Comparison of ENCODE assay signal across 8 cellular contexts in the genomic region with DNA sequence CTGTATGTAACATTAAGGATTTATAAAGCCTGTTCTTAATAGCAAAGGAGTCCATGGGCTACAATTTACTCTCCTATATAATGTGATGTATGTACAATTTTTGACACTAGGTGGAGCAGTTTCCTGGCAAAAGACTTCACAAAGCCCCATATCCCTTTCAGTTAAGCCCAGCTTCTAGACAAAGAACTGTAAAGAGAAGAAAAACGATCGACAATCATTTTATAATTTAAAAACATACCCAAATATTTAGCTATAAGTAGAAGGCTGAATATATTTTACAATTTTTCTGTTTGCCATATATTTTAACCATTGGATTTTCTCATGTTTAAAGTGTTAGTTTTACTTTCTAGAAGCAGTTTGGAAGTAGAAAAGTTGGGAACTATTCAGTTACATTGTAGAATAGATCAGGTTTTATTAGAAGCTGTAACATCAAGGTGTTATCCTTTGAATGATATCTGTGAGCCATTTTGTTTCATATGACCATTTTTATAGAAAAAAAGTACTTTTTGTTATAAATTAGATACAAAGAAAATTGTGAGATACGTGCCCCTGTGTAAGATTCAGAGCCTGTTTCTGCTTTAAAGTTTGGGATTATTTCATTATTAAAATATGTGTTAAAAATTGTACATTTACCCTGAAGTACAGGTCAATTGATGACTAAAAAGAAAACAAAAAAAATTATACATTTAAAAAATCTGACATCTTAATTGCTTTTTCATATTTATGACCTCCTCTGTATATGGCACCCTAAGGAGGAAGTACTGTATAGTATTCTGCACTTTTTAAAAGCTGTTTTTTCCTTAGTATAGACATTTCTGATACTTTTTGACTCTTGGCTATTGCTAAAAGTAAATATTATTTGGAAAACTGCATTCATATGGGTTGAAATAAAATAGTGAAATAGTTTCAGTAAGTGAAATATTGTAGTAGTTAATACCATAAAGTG. TPM values are rescaled to one million over a fixed set of nuclear protein-coding genes. Genes with fewer than 3 reads are reported as not detected.
A peak's percentile ranks its signal among the peaks of the same experiment; 100 is the strongest.
DNase-seq lines count a peak whose midpoint lies in the region; ATAC-seq, FAIRE-seq and TF ChIP-seq lines count a peak whose summit lies in the region.

No MANE protein-coding gene starts in this region.

- TF ChIP-seq RAD21 in A549 (conservative IDR thresholded peaks at IDR 0.05 in 1 of 2, IDR thresholded peaks at IDR 0.05 in 1 of 2): peak; percentile 97 to 98

- H3K9me3 ChIP-seq in A549 (peaks cover 2% of the 10 kb centered on the region), HUES48 (ENCODE audit: control insufficient read depth, insufficient read depth, low read length) (no peaks in the 10 kb centered on the region), adipocyte (ENCODE audit: control insufficient read depth, low read length) (no peaks in the 10 kb centered on the region), psoas muscle (no peaks in the 10 kb centered on the region)

- peak; percentile 49 to 65 for ATAC-seq in A549
- ATAC-seq in left cardiac atrium: peak; percentile 87 to 92
- ATAC-seq in psoas muscle: peak; percentile 77 to 93 (median 91)
- no peak for ATAC-seq in HG02763 (IDR thresholded peaks at IDR 0.05; ENCODE audit: unreplicated experiment)

- no peak for TF ChIP-seq EP300 in A549 (IDR thresholded peaks at IDR 0.05)

- peak; percentile 67 for FAIRE-seq in A549 (lab: Jason Lieb, UNC)

- intact Hi-C loops in left cardiac atrium (cut with DNase I): loop anchor here in 1 of 2 donors (5.0 kb wide), 1 partner anchor 84 kb away; no protein-coding TSS in a partner anchor
- intact Hi-C loops in psoas muscle (cut with DNase I): loop anchor here (2.0 kb wide), 1 partner anchor 105 kb away; no protein-coding TSS in a partner anchor

- POLR2A ChIA-PET in A549 (lab: Yijun Ruan, JAX): interaction anchor here (0.6 to 9.7 kb wide), 16 partner anchors 9 to 211 kb away, joined by 3 to 531 read pairs (median 6); a partner anchor contains a TSS
- POLR2A ChIA-PET in GM10248 (lab: Yijun Ruan, JAX): interaction anchor here (1.1 to 1.3 kb wide), 3 partner anchors 52 to 95 kb away, joined by 3 to 5 read pairs (median 3); no protein-coding TSS in a partner anchor

- TF ChIP-seq CTCF in A549 (IDR thresholded peaks at IDR 0.05) (peak; percentile 98), GM10248 (IDR thresholded peaks at IDR 0.05; ENCODE audit: control extremely low read depth, extremely low read depth, low read depth, missing control alignments) (peak; percentile 55), psoas muscle (IDR thresholded peaks at IDR 0.05) (peak; percentile 79)

- TF ChIP-seq POLR2A in A549 (IDR thresholded peaks at IDR 0.05; ENCODE audit: low read length): no peak

- peaks cover 92% of the 10 kb centered on the region for H3K4me1 ChIP-seq in A549
- H3K4me1 ChIP-seq in HUES48 (ENCODE audit: control insufficient read depth, insufficient read depth, low read length): peaks cover 24% of the 10 kb centered on the region
- H3K4me1 ChIP-seq in adipocyte (ENCODE audit: control insufficient read depth, insufficient read depth, low read length): peaks cover 47% of the 10 kb centered on the region
- H3K4me1 ChIP-seq in psoas muscle: peaks cover 14% of the 10 kb centered on the region

- H3K36me3 ChIP-seq in HUES48 (ENCODE audit: control insufficient read depth, insufficient read depth, low read length) (peaks cover 4% of the 10 kb centered on the region; the same call in 1 of the 2 replicates), adipocyte (ENCODE audit: control insufficient read depth, insufficient read depth, low read length, severe bottlenecking) (peaks cover 10% of the 10 kb centered on the region), psoas muscle (ENCODE audit: insufficient read depth in 1 of 2, low read depth in 1 of 2) (peaks cover 0 to 19% of the 10 kb centered on the region in 2 donors)

- CTCF ChIA-PET in A549 (lab: Yijun Ruan, JAX) (interaction anchor here (0.6 to 11.9 kb wide), 39 partner anchors 8 to 438 kb away, joined by 3 to 244 read pairs (median 4); a partner anchor contains a TSS), GM10248 (lab: Yijun Ruan, JAX) (interaction anchor here (0.7 to 6.5 kb wide), 29 partner anchors 9 to 283 kb away, joined by 3 to 93 read pairs (median 6); a partner anchor contains a TSS)

- H3K27ac ChIP-seq in A549 (peak overlapping the region; percentile 95), HUES48 (ENCODE audit: low read depth, low read length) (peak overlapping the region; percentile 90), psoas muscle (peak overlapping the region; percentile 51)

- peak overlapping the region; percentile 62 for H3K4me2 ChIP-seq in A549

- H3K4me3 ChIP-seq in A549 (no peak overlapping the region), HUES48 (ENCODE audit: low read depth, low read length) (no peak overlapping the region), adipocyte (ENCODE audit: low read length) (peak overlapping the region; percentile 65), psoas muscle (peak overlapping the region; percentile 52)

- 10% methylated on average over 3 of the region's 3 CpGs for WGBS in A549 (ENCODE audit: missing lambda C conversion rate)
- WGBS in psoas muscle, 3 donors: 31 to 34% (median 33%) methylated on average over 3 of the region's 3 CpGs

- DNase-seq in A549 (ENCODE audit: low read depth in 1 of 2, low spot score in 1 of 2) (peak; percentile 81 to 94), GM10248 (ENCODE audit: extremely low spot score) (peak; percentile 72), NCI-H82 (lab: John Stamatoyannopoulos, UW) (peak; percentile 89), adipocyte (ENCODE audit: low read depth) (peak; percentile 96), left cardiac atrium (no peak), psoas muscle (no peak)

- H3K9ac ChIP-seq in HUES48 (ENCODE audit: low read depth, low read length): peak overlapping the region; percentile 2; the same call in 1 of the 2 replicates
- H3K9ac ChIP-seq in adipocyte (ENCODE audit: low read length): peak overlapping the region; percentile 91

- no peaks in the 10 kb centered on the region for H3K27me3 ChIP-seq in HUES48 (ENCODE audit: control insufficient read depth, insufficient read depth, low read length)
- H3K27me3 ChIP-seq in adipocyte (replicated peaks; ENCODE audit: control insufficient read depth, insufficient read depth, low read length): no peaks in the 10 kb centered on the region
- H3K27me3 ChIP-seq in psoas muscle (ENCODE audit: insufficient read depth in 3 of 3, low read length in 2 of 3): no peaks in the 10 kb centered on the region

TF ChIP-seq in A549, 52 proteins besides CTCF, POLR2A, EP300 and RAD21 (continues in another document):
- TF ChIP-seq HOXA7 (CRISPR knock-in tag; IDR thresholded peaks at IDR 0.05) (no peak), ZSCAN20 (CRISPR knock-in tag; IDR thresholded peaks at IDR 0.05) (no peak; the same call in 1 of the 2 replicates), HEYL (CRISPR knock-in tag; IDR thresholded peaks at IDR 0.05) (no peak; the same call in 1 of the 2 replicates), JUNB (IDR thresholded peaks at IDR 0.05) (no peak), MYC (IDR thresholded peaks at IDR 0.05; ENCODE audit: borderline replicate concordance, low read length) (no peak), CBX2 (IDR thresholded peaks at IDR 0.05; ENCODE audit: borderline replicate concordance, low read depth) (no peak), SMC3 (IDR thresholded peaks at IDR 0.05) (peak; percentile 93), BHLHE40 (IDR thresholded peaks at IDR 0.05; ENCODE audit: low read depth, low read length) (no peak), RARB (CRISPR knock-in tag; IDR thresholded peaks at IDR 0.05) (peak; percentile 67)
- TF ChIP-seq, protein P1, sequence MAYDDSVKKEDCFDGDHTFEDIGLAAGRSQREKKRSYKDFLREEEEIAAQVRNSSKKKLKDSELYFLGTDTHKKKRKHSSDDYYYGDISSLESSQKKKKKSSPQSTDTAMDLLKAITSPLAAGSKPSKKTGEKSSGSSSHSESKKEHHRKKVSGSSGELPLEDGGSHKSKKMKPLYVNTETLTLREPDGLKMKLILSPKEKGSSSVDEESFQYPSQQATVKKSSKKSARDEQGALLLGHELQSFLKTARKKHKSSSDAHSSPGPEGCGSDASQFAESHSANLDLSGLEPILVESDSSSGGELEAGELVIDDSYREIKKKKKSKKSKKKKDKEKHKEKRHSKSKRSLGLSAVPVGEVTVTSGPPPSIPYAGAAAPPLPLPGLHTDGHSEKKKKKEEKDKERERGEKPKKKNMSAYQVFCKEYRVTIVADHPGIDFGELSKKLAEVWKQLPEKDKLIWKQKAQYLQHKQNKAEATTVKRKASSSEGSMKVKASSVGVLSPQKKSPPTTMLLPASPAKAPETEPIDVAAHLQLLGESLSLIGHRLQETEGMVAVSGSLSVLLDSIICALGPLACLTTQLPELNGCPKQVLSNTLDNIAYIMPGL (CRISPR knock-in tag; IDR thresholded peaks at IDR 0.05; ENCODE audit: borderline replicate concordance): peak; percentile 73; the same call in 1 of the 2 replicates
- TF ChIP-seq, protein P2, sequence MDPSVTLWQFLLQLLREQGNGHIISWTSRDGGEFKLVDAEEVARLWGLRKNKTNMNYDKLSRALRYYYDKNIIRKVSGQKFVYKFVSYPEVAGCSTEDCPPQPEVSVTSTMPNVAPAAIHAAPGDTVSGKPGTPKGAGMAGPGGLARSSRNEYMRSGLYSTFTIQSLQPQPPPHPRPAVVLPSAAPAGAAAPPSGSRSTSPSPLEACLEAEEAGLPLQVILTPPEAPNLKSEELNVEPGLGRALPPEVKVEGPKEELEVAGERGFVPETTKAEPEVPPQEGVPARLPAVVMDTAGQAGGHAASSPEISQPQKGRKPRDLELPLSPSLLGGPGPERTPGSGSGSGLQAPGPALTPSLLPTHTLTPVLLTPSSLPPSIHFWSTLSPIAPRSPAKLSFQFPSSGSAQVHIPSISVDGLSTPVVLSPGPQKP (IDR thresholded peaks at IDR 0.05; ENCODE audit: low read depth, low read length): no peak

RNA-seq across cellular contexts. Expression of a gene that starts 46.3 kb away (rescaled TPM):
- polyA plus RNA-seq in A549 (2011; rRNA removed) (638 and 726 TPM in 2 replicates), A549 (2017; fragmentation: RNase III; extraction: RNeasy Plus Mini Kit Qiagen cat#74134 plus additional on column Dnase treatment) (354 to 422 TPM (median 395 TPM) in 3 replicates), psoas muscle (100 to 1,000 TPM in 1 of 3 donors, 10 to 100 TPM in 2; 31.3 to 115 (median 70.5) TPM)
- 95.8 and 122 TPM in 2 replicates for polyA plus RNA-seq in A549 (2012; cell fraction: cytosol; rRNA removed)
- polyA plus RNA-seq in A549 (2012; cell fraction: nucleus; rRNA removed): 106 and 218 TPM in 2 replicates
- polyA minus RNA-seq in A549 (2011; rRNA and poly(A)+ RNA removed): 969 and 1,130 TPM in 2 replicates
- total RNA-seq in left cardiac atrium (100 to 1,000 TPM in 1 of 2 donors, 10 to 100 TPM in 1; 82.1 to 123 TPM), psoas muscle (10 to 100 TPM; 37.9 to 66.5 (median 54.1) TPM)

RNA-seq across cellular contexts. Expression of a gene that starts 46.6 kb away (rescaled TPM):
- polyA plus RNA-seq in A549 (2011; rRNA removed) (169 and 171 TPM in 2 replicates), A549 (2017; fragmentation: RNase III; extraction: RNeasy Plus Mini Kit Qiagen cat#74134 plus additional on column Dnase treatment) (109 to 114 TPM (median 111 TPM) in 3 replicates), psoas muscle (10 to 100 TPM; 31.2 to 43.1 (median 34.7) TPM)
- polyA plus RNA-seq in A549 (2012; cell fraction: cytosol; rRNA removed): 94.6 and 108 TPM in 2 replicates
- 35.6 and 63.6 TPM in 2 replicates for polyA plus RNA-seq in A549 (2012; cell fraction: nucleus; rRNA removed)
- 53.6 and 71.5 TPM in 2 replicates for polyA minus RNA-seq in A549 (2011; rRNA and poly(A)+ RNA removed)
- total RNA-seq in left cardiac atrium (10 to 100 TPM; 10.1 to 15.4 TPM), psoas muscle (10 to 100 TPM; 11.4 to 28.8 (median 16.1) TPM)

Comparison
In these comparisons a context has a peak if more than half of its experiments do, and no peak if none do; other contexts are left out.
1. DNase-seq: peak in A549 (2 of 2), GM10248 (single experiment), NCI-H82 (single experiment) and adipocyte (single experiment); none in left cardiac atrium (single experiment) and psoas muscle (0 of 2).
2. H3K4me3 ChIP-seq: peak in adipocyte (single experiment) and psoas muscle (single experiment); none in A549 (single experiment) and HUES48 (single experiment).
3. Peak in every context shown above with its lines, with median percentiles within 50 percentile points of each other: H3K27ac ChIP-seq and CTCF ChIP-seq.